2 cellular contexts compared by ENCODE assay signal in the genomic region with DNA sequence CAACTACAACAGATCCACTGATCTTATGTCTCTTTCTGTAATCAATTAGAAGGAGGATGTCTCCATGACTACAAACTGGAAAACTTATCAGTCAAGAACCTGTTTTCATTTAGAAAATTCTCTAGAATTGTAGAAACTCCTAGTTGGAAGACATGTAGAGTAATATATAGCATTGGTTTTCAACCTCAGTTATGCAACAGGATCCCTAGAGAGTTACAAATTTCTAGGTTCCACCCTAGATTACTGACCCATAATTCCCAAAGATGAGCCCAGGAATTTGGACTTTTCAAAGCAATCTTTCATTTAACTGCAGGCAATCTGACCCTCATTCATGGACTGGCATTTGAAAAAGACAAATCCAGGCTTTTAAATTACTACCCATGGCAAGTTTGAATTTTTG.
TF ChIP-seq lines count a peak whose summit lies in the region.

No MANE protein-coding gene starts in this region.

TF ChIP-seq in SK-N-SH treated with all-trans-retinoic acid at 6 μM for 48 hours, 23 proteins besides CTCF, POLR2A, EP300 and RAD21 (continued from another document):
- TF ChIP-seq CREB5 (CRISPR knock-in tag; IDR thresholded peaks at IDR 0.05; ENCODE audit: low read depth) (no peak), BACH2 (CRISPR knock-in tag; IDR thresholded peaks at IDR 0.05; ENCODE audit: borderline replicate concordance) (no peak), ISL1 (CRISPR knock-in tag; IDR thresholded peaks at IDR 0.05) (no peak), SNAI2 (CRISPR knock-in tag; IDR thresholded peaks at IDR 0.05) (no peak), ZNF8 (CRISPR knock-in tag; IDR thresholded peaks at IDR 0.05) (no peak)
- TF ChIP-seq, protein P1, sequence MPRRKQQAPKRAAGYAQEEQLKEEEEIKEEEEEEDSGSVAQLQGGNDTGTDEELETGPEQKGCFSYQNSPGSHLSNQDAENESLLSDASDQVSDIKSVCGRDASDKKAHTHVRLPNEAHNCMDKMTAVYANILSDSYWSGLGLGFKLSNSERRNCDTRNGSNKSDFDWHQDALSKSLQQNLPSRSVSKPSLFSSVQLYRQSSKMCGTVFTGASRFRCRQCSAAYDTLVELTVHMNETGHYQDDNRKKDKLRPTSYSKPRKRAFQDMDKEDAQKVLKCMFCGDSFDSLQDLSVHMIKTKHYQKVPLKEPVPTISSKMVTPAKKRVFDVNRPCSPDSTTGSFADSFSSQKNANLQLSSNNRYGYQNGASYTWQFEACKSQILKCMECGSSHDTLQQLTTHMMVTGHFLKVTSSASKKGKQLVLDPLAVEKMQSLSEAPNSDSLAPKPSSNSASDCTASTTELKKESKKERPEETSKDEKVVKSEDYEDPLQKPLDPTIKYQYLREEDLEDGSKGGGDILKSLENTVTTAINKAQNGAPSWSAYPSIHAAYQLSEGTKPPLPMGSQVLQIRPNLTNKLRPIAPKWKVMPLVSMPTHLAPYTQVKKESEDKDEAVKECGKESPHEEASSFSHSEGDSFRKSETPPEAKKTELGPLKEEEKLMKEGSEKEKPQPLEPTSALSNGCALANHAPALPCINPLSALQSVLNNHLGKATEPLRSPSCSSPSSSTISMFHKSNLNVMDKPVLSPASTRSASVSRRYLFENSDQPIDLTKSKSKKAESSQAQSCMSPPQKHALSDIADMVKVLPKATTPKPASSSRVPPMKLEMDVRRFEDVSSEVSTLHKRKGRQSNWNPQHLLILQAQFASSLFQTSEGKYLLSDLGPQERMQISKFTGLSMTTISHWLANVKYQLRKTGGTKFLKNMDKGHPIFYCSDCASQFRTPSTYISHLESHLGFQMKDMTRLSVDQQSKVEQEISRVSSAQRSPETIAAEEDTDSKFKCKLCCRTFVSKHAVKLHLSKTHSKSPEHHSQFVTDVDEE (CRISPR knock-in tag; IDR thresholded peaks at IDR 0.05): no peak

TF ChIP-seq in K562, 482 proteins besides CTCF, POLR2A, EP300 and RAD21 (continued from another document):
- no peak for TF ChIP-seq ZBTB34 (CRISPR knock-in tag; IDR thresholded peaks at IDR 0.05)
- no peak for TF ChIP-seq TCFL5 (CRISPR knock-in tag; conservative IDR thresholded peaks at IDR 0.05)
- TF ChIP-seq EP400 (IDR thresholded peaks at IDR 0.05): no peak
